In genomic region chr2:151290467-151290866, GRCh38 we compare ENCODE assay signal across 9 cellular contexts. TPM values are rescaled to one million over a fixed set of nuclear protein-coding genes. Genes with fewer than 3 reads are reported as not detected.
DNase-seq lines count a peak whose midpoint lies in the region; ATAC-seq and TF ChIP-seq lines count a peak whose summit lies in the region.
"Had no signal": no experiment of that assay in that cellular context is flagged by ENCODE, and none has a peak within 500 bp of the region (broad histone marks: within the 10 kb centered on the region; RNA-seq: fewer than 3 reads in every experiment).

No MANE protein-coding gene starts in this region.

- peaks cover 36% of the 10 kb centered on the region for H3K4me1 Mint-ChIP-seq in activated CD4-positive, alpha-beta memory T cell treated with anti-CD3 and anti-CD28 coated beads for 36 hours (ENCODE audit: low read depth)

- H3K9me3 ChIP-seq in gastroesophageal sphincter (no peaks in the 10 kb centered on the region), spleen (no peaks in the 10 kb centered on the region)

- in situ Hi-C loops in GM13977 (cut with MboI; ENCODE audit: low pct_unique_long_range_greater_than_20kb, low sequenced_read_pairs, unreplicated experiment), result no loop called here

- no peak for ATAC-seq in gastroesophageal sphincter

- H3K36me3 ChIP-seq in gastroesophageal sphincter (no peaks in the 10 kb centered on the region), spleen (peaks cover 0 to 2% (median 0%) of the 10 kb centered on the region in 6 donors)

- H3K4me1 ChIP-seq in gastroesophageal sphincter, result peaks cover 0 to 33% (median 0%) of the 10 kb centered on the region in 3 donors
- peaks cover 25 to 61% (median 42%) of the 10 kb centered on the region in 6 donors for H3K4me1 ChIP-seq in spleen

- TF ChIP-seq CTCF in gastroesophageal sphincter (IDR thresholded peaks at IDR 0.05), result no peak
- TF ChIP-seq CTCF in spleen (IDR thresholded peaks at IDR 0.05 in 8 of 11, conservative IDR thresholded peaks at IDR 0.05 in 3 of 11), result no peak
- TF ChIP-seq CTCF in GM13977 (IDR thresholded peaks at IDR 0.05; ENCODE audit: extremely low read depth, insufficient read depth, missing control alignments), result no peak

- no peak for TF ChIP-seq EP300 in gastroesophageal sphincter (IDR thresholded peaks at IDR 0.05)

- H3K27me3 ChIP-seq in gastroesophageal sphincter, result no peaks in the 10 kb centered on the region
- H3K27me3 ChIP-seq in spleen (replicated peaks in 1 of 7), result no peaks in the 10 kb centered on the region

- H3K9me3 Mint-ChIP-seq in activated CD4-positive, alpha-beta memory T cell treated with anti-CD3 and anti-CD28 coated beads for 36 hours, result no peaks in the 10 kb centered on the region

- H3K27ac ChIP-seq in gastroesophageal sphincter, result peak overlapping the region; percentile 90 to 98 (median 96)
- H3K27ac ChIP-seq in spleen, result peak overlapping the region; percentile 93 to 100 (median 100)

- H3K27me3 Mint-ChIP-seq in activated CD4-positive, alpha-beta memory T cell treated with anti-CD3 and anti-CD28 coated beads for 36 hours, result peaks cover 1% of the 10 kb centered on the region

- CTCF ChIA-PET in HEK293T (lab: Yijun Ruan, JAX), result no interaction called here
- CTCF ChIA-PET in activated CD4-positive, alpha-beta memory T cell treated with anti-CD3 and anti-CD28 coated beads for 36 hours (lab: Charles Lee), result interaction anchor here (1.4 kb wide), 1 partner anchor 30 kb away, joined by 5 read pairs; the partner anchor contains the start of gene RBM43

- 57 to 69% methylated on average over 2 of the region's 2 CpGs for WGBS in gastroesophageal sphincter (ENCODE audit: low coverage in 1 of 2), 2 donors
- WGBS in spleen, 5 donors, result 89 to 92% (median 89%) methylated on average over 2 of the region's 2 CpGs

- peaks cover 8% of the 10 kb centered on the region for H3K36me3 Mint-ChIP-seq in activated CD4-positive, alpha-beta memory T cell treated with anti-CD3 and anti-CD28 coated beads for 36 hours

- H3K27ac Mint-ChIP-seq in activated CD4-positive, alpha-beta memory T cell treated with anti-CD3 and anti-CD28 coated beads for 36 hours, result peak overlapping the region; percentile 97

- H3K4me3 ChIP-seq in gastroesophageal sphincter (peak overlapping the region; percentile 82 to 83), spleen (peak overlapping the region in 6 of 8 donors; percentile 66 to 94 (median 76))

- POLR2A ChIA-PET in HEK293T (lab: Yijun Ruan, JAX), result interaction anchor here (1.7 kb wide), 1 partner anchor 8 kb away, joined by 3 read pairs; no protein-coding TSS in a partner anchor
- POLR2A ChIA-PET in activated CD4-positive, alpha-beta memory T cell treated with anti-CD3 and anti-CD28 coated beads for 36 hours (lab: Charles Lee), result interaction anchor here (2.2 to 3.0 kb wide), 2 partner anchors 29 to 119 kb away, joined by 11 to 24 read pairs; partner anchors contain the start of genes RBM43 and RIF1

- TF ChIP-seq POLR2A in gastroesophageal sphincter (IDR thresholded peaks at IDR 0.05) (no peak), spleen (IDR thresholded peaks at IDR 0.05) (no peak)

- DNase-seq in HEK293T (ENCODE audit: extremely low spot score), result no peak
- no peak for DNase-seq in activated CD4-positive, alpha-beta memory T cell treated with anti-CD3 and anti-CD28 coated beads for 36 hours
- no peak for DNase-seq in spleen
- no peak for DNase-seq in GM13977 (ENCODE audit: low spot score)
- no peak for DNase-seq in SW 1271 (lab: John Stamatoyannopoulos, UW)
- no peak for DNase-seq in OCI-M2 (lab: John Stamatoyannopoulos, UW; ENCODE audit: unreplicated experiment)
- DNase-seq in stimulated activated naive CD4-positive, alpha-beta T cell treated with Interleukin-2 at 50 U/mL for 16 hours (lab: John Stamatoyannopoulos, UW), result no peak
- DNase-seq: NCI-H1417 treated with DMSO at 0.1 percent for 48 hours had no signal

- intact Hi-C loops in activated CD4-positive, alpha-beta memory T cell treated with anti-CD3 and anti-CD28 coated beads for 36 hours (cut with micrococcal nuclease), result loop anchor here (1.0 kb wide), 1 partner anchor 84 kb away; no protein-coding TSS in a partner anchor
- intact Hi-C loops in spleen (cut with DNase I; ENCODE audit: low total_unique reads), result no loop called here

- H3K4me3 Mint-ChIP-seq in activated CD4-positive, alpha-beta memory T cell treated with anti-CD3 and anti-CD28 coated beads for 36 hours, result peak overlapping the region; percentile 95

TF ChIP-seq in HEK293T, 16 proteins besides CTCF, POLR2A, EP300 and RAD21:
- TF ChIP-seq NFRKB (IDR thresholded peaks at IDR 0.05) (no peak), ARNT (IDR thresholded peaks at IDR 0.05) (no peak), ELF4 (IDR thresholded peaks at IDR 0.05) (no peak), ZNF384 (IDR thresholded peaks at IDR 0.05) (0 out of 2 replicates have a peak, but pooled peaks have one; percentile 29)

RNA-seq across cellular contexts. Expression of gene NMI, which starts 1.0 kb away (rescaled TPM):
- total RNA-seq in activated CD4-positive, alpha-beta memory T cell treated with anti-CD3 and anti-CD28 coated beads for 36 hours, result 10 to 100 TPM; 32.3 to 34.4 TPM
- 10 to 100 TPM in 3 of 4 donors, 1 to 10 TPM in 1; 7.8 to 11.5 (median 10.7) TPM for total RNA-seq in gastroesophageal sphincter
- total RNA-seq in spleen, result 10 to 100 TPM; 31.6 to 43.6 (median 41.3) TPM
- 10 to 100 TPM; 26.8 to 46.1 (median 27.4) TPM for polyA plus RNA-seq in spleen

RNA-seq across cellular contexts. Expression of gene RBM43, which starts 28.8 kb away (rescaled TPM):
- 1 to 10 TPM; 3.7 to 3.8 TPM for total RNA-seq in activated CD4-positive, alpha-beta memory T cell treated with anti-CD3 and anti-CD28 coated beads for 36 hours
- total RNA-seq in gastroesophageal sphincter (1 to 10 TPM; 4.3 to 9.5 (median 4.9) TPM), spleen (10 to 100 TPM in 4 of 7 donors, 1 to 10 TPM in 3; 7.0 to 20.3 (median 10.2) TPM)
- polyA plus RNA-seq in spleen, result 1 to 10 TPM; 5.2 to 6.8 (median 5.7) TPM
